Comparison of ENCODE assay signal across 12 cellular contexts in genomic region chr10:110058215-110058614, GRCh38. TPM values are rescaled to one million over a fixed set of nuclear protein-coding genes. Genes with fewer than 3 reads are reported as not detected.
DNase-seq lines count a peak whose midpoint lies in the region; ATAC-seq lines count a peak whose summit lies in the region.
"Had no signal": no experiment of that assay in that cellular context is flagged by ENCODE, and none has a peak within 500 bp of the region (broad histone marks: within the 10 kb centered on the region; RNA-seq: fewer than 3 reads in every experiment).

No MANE protein-coding gene starts in this region.

- no peaks in the 10 kb centered on the region for H3K27me3 Mint-ChIP-seq in CD4-positive, alpha-beta memory T cell
- H3K27me3 Mint-ChIP-seq in activated CD4-positive, alpha-beta memory T cell treated with anti-CD3 and anti-CD28 coated beads for 36 hours: no peaks in the 10 kb centered on the region
- no peaks in the 10 kb centered on the region for H3K27me3 Mint-ChIP-seq in naive thymus-derived CD4-positive, alpha-beta T cell

- peaks cover 2 to 3% of the 10 kb centered on the region in 2 donors for H3K36me3 Mint-ChIP-seq in CD4-positive, alpha-beta memory T cell
- peaks cover 2% of the 10 kb centered on the region for H3K36me3 Mint-ChIP-seq in activated CD4-positive, alpha-beta memory T cell treated with anti-CD3 and anti-CD28 coated beads for 36 hours
- peaks cover 0 to 14% (median 3%) of the 10 kb centered on the region in 5 donors for H3K36me3 Mint-ChIP-seq in naive thymus-derived CD4-positive, alpha-beta T cell

- H3K36me3 ChIP-seq in CD4-positive, alpha-beta memory T cell (ENCODE audit: insufficient read depth, low read length): no peaks in the 10 kb centered on the region
- H3K36me3 ChIP-seq in naive thymus-derived CD4-positive, alpha-beta T cell (ENCODE audit: control insufficient read depth in 2 of 3, insufficient read depth in 3 of 3, low read length in 3 of 3): no peaks in the 10 kb centered on the region

- H3K4me3 ChIP-seq in CD4-positive, alpha-beta memory T cell (ENCODE audit: low read length in 2 of 2): peak overlapping the region in 1 of 2 donors; percentile 45
- H3K4me3 ChIP-seq in naive thymus-derived CD4-positive, alpha-beta T cell (ENCODE audit: low read length): no peak overlapping the region

- no peak for DNase-seq in CD4-positive, alpha-beta memory T cell
- DNase-seq in activated CD4-positive, alpha-beta memory T cell treated with anti-CD3 and anti-CD28 coated beads for 36 hours: no peak
- DNase-seq in naive thymus-derived CD4-positive, alpha-beta T cell: peak in 2 of 9 donors; percentile 19 to 28
- DNase-seq in NCI-H2171 treated with DMSO at 0.1 percent for 48 hours (lab: John Stamatoyannopoulos, UW) (no peak), KG1 (lab: John Stamatoyannopoulos, UW) (no peak), activated gamma-delta T cell (lab: John Stamatoyannopoulos, UW) (no peak), DMS79 (lab: John Stamatoyannopoulos, UW) (no peak)
- DNase-seq: aorta, DMS79 treated with DMSO at 0.1 percent for 48 hours, NCI-H748 treated with DMSO at 0.1 percent for 48 hours had no signal

- H3K27ac ChIP-seq in CD4-positive, alpha-beta memory T cell (ENCODE audit: low read depth, low read length): peak overlapping the region; percentile 52
- peak overlapping the region; percentile 63 for H3K27ac ChIP-seq in naive thymus-derived CD4-positive, alpha-beta T cell (ENCODE audit: low read depth, low read length)
- H3K27ac ChIP-seq: KMS-11 had no signal

- no peaks in the 10 kb centered on the region for H3K27me3 ChIP-seq in CD4-positive, alpha-beta memory T cell (ENCODE audit: insufficient read depth, low read length)
- no peaks in the 10 kb centered on the region for H3K27me3 ChIP-seq in naive thymus-derived CD4-positive, alpha-beta T cell (ENCODE audit: control insufficient read depth in 2 of 2, insufficient read depth in 2 of 2, low read length in 2 of 2)

- H3K4me3 Mint-ChIP-seq in CD4-positive, alpha-beta memory T cell: peak overlapping the region; percentile 59 to 88 (median 76)
- H3K4me3 Mint-ChIP-seq in activated CD4-positive, alpha-beta memory T cell treated with anti-CD3 and anti-CD28 coated beads for 36 hours: peak overlapping the region; percentile 68
- H3K4me3 Mint-ChIP-seq in naive thymus-derived CD4-positive, alpha-beta T cell: peak overlapping the region; percentile 3 to 84 (median 76)

- POLR2A ChIA-PET in CD4-positive, alpha-beta memory T cell (lab: Charles Lee; ENCODE audit: partially characterized antibody): interaction anchor here (0.7 to 7.7 kb wide), 15 partner anchors 11 to 248 kb away, joined by 3 to 49 read pairs (median 4); partner anchors contain the start of gene ADD3
- POLR2A ChIA-PET in activated CD4-positive, alpha-beta memory T cell treated with anti-CD3 and anti-CD28 coated beads for 36 hours (lab: Charles Lee): interaction anchor here (0.7 to 2.2 kb wide), 10 partner anchors 9 to 152 kb away, joined by 3 to 13 read pairs (median 5); no protein-coding TSS in a partner anchor
- POLR2A ChIA-PET in naive thymus-derived CD4-positive, alpha-beta T cell (lab: Charles Lee): interaction anchor here (0.7 to 1.8 kb wide), 10 partner anchors 8 to 150 kb away, joined by 3 to 9 read pairs (median 4); partner anchors contain the start of gene ADD3

- no peaks in the 10 kb centered on the region for H3K9me3 ChIP-seq in CD4-positive, alpha-beta memory T cell (ENCODE audit: control insufficient read depth in 1 of 2, low read length in 2 of 2)
- H3K9me3 ChIP-seq in naive thymus-derived CD4-positive, alpha-beta T cell (ENCODE audit: control insufficient read depth in 2 of 3, low read length in 3 of 3): no peaks in the 10 kb centered on the region

- peak overlapping the region; percentile 65 to 94 (median 85) for H3K27ac Mint-ChIP-seq in CD4-positive, alpha-beta memory T cell
- peak overlapping the region; percentile 83 for H3K27ac Mint-ChIP-seq in activated CD4-positive, alpha-beta memory T cell treated with anti-CD3 and anti-CD28 coated beads for 36 hours
- peak overlapping the region; percentile 34 to 93 (median 79) for H3K27ac Mint-ChIP-seq in naive thymus-derived CD4-positive, alpha-beta T cell

- intact Hi-C loops in CD4-positive, alpha-beta memory T cell (cut with micrococcal nuclease): loop anchor here (1.0 kb wide), 1 partner anchor 10 kb away; no protein-coding TSS in a partner anchor
- intact Hi-C loops in activated CD4-positive, alpha-beta memory T cell treated with anti-CD3 and anti-CD28 coated beads for 36 hours (cut with micrococcal nuclease): loop anchor here (1.0 kb wide), 3 partner anchors 10 to 48 kb away; no protein-coding TSS in a partner anchor
- intact Hi-C loops in naive thymus-derived CD4-positive, alpha-beta T cell (cut with micrococcal nuclease): loop anchor here (1.0 to 2.0 kb wide), 2 partner anchors 10 to 19 kb away; no protein-coding TSS in a partner anchor

- peaks cover 60 to 89% (median 76%) of the 10 kb centered on the region in 4 donors for H3K4me1 Mint-ChIP-seq in CD4-positive, alpha-beta memory T cell
- H3K4me1 Mint-ChIP-seq in activated CD4-positive, alpha-beta memory T cell treated with anti-CD3 and anti-CD28 coated beads for 36 hours (ENCODE audit: low read depth): peaks cover 83% of the 10 kb centered on the region
- peaks cover 59 to 92% (median 82%) of the 10 kb centered on the region in 7 donors for H3K4me1 Mint-ChIP-seq in naive thymus-derived CD4-positive, alpha-beta T cell

- peak; percentile 47 for ATAC-seq in GM19395 (IDR thresholded peaks at IDR 0.05; ENCODE audit: unreplicated experiment)
- ATAC-seq in naive thymus-derived CD4-positive, alpha-beta T cell: peak; percentile 76

- peaks cover 88% of the 10 kb centered on the region for H3K4me1 ChIP-seq in CD4-positive, alpha-beta memory T cell (ENCODE audit: insufficient read depth, low read length)
- peaks cover 29 to 60% of the 10 kb centered on the region in 2 donors for H3K4me1 ChIP-seq in naive thymus-derived CD4-positive, alpha-beta T cell (ENCODE audit: control insufficient read depth in 2 of 2, insufficient read depth in 2 of 2, low read length in 2 of 2)

- peaks cover 0 to 3% (median 0%) of the 10 kb centered on the region in 8 donors for H3K9me3 Mint-ChIP-seq in CD4-positive, alpha-beta memory T cell
- H3K9me3 Mint-ChIP-seq in activated CD4-positive, alpha-beta memory T cell treated with anti-CD3 and anti-CD28 coated beads for 36 hours: no peaks in the 10 kb centered on the region
- no peaks in the 10 kb centered on the region for H3K9me3 Mint-ChIP-seq in naive thymus-derived CD4-positive, alpha-beta T cell

- CTCF ChIA-PET in CD4-positive, alpha-beta memory T cell (lab: Charles Lee; ENCODE audit: partially characterized antibody): interaction anchor here (0.7 to 2.9 kb wide), 7 partner anchors 11 to 82 kb away, joined by 3 to 13 read pairs (median 4); no protein-coding TSS in a partner anchor
- CTCF ChIA-PET in activated CD4-positive, alpha-beta memory T cell treated with anti-CD3 and anti-CD28 coated beads for 36 hours (lab: Charles Lee): interaction anchor here (0.6 to 1.8 kb wide), 11 partner anchors 9 to 832 kb away, joined by 3 to 7 read pairs (median 4); no protein-coding TSS in a partner anchor
- CTCF ChIA-PET in naive thymus-derived CD4-positive, alpha-beta T cell (lab: Charles Lee): interaction anchor here (0.6 to 1.1 kb wide), 5 partner anchors 10 to 174 kb away, joined by 3 to 5 read pairs (median 3); no protein-coding TSS in a partner anchor

RNA-seq across cellular contexts. Expression of gene ADD3, which starts 50.4 kb away (rescaled TPM):
- 100 to 1,000 TPM; 365 to 374 TPM for total RNA-seq in CD4-positive, alpha-beta memory T cell
- polyA plus RNA-seq in CD4-positive, alpha-beta memory T cell: 100 to 1,000 TPM; 525 to 613 TPM
- total RNA-seq in activated CD4-positive, alpha-beta memory T cell treated with anti-CD3 and anti-CD28 coated beads for 36 hours: 10 to 100 TPM; 92.3 to 93.3 TPM
- 100 to 1,000 TPM; 281 to 463 (median 342) TPM for total RNA-seq in naive thymus-derived CD4-positive, alpha-beta T cell
- polyA plus RNA-seq in naive thymus-derived CD4-positive, alpha-beta T cell: 100 to 1,000 TPM; 502 to 535 TPM
